Comparison of ENCODE assay signal across 15 cellular contexts in the genomic region with DNA sequence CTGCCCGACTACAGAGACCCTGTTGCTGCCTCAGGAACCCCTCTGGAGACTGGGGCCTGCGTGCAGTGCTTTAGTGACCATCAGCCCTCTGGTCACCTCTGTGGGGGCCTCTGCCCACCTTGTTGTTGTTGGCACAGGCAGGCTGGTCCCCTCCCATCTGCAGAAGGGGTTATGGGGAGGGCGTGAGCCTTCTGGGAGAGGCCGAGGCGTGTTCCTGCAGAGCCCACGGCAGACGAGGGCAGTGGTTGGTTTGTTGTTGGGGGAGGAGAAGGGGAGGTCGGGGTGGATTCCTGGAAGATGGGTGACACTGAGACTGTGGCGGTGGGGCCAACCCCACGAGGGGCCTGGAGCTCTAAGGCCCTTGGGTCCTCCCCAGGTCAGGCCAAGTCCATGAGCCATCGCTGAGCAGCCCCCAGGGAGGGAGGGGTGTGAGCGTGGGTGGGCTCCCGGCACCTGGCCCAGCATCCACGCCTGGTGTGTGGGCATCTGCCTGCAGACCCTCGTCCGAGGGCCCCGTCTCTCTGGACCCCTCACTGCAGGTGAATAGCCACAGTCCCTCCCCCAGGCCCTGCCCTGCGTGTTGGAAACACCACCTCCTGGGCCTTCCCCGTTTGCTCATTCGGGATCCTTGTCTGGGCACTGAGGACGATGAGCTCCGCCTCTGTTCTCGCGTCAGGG. TPM values are rescaled to one million over a fixed set of nuclear protein-coding genes. Genes with fewer than 3 reads are reported as not detected.
DNase-seq lines count a peak whose midpoint lies in the region; ATAC-seq and TF ChIP-seq lines count a peak whose summit lies in the region.
"Had no signal": no experiment of that assay in that cellular context is flagged by ENCODE, and none has a peak within 500 bp of the region (broad histone marks: within the 10 kb centered on the region; RNA-seq: fewer than 3 reads in every experiment).

No MANE protein-coding gene starts in this region.

- DNase-seq in Right ventricle myocardium superior (no peak), Right ventricle myocardium inferior (ENCODE audit: missing footprints) (no peak), dorsolateral prefrontal cortex (no peak), mesothelial cell of epicardium (ENCODE audit: low spot score in 2 of 2, unreplicated experiment in 2 of 2) (no peak), A172 (ENCODE audit: low spot score) (no peak), MV-4-11 (lab: John Stamatoyannopoulos, UW) (no peak), NCI-H226 (no peak)
- DNase-seq: NCI-H1092 treated with DMSO at 0.1 percent for 48 hours, NCI-H1694 treated with DMSO at 0.1 percent for 48 hours had no signal

- H3K27ac ChIP-seq in dorsolateral prefrontal cortex (peak overlapping the region in 53 of 59 donors; percentile 12 to 91 (median 82)), temporal lobe (ENCODE audit: low read depth, low read length) (peak overlapping the region; percentile 80)
- H3K27ac ChIP-seq: 22Rv1, HL-60, KMS-11 had no signal

- peaks cover 3% of the 10 kb centered on the region for H3K9me3 Mint-ChIP-seq in mesothelial cell of epicardium

- peaks cover 19% of the 10 kb centered on the region for H3K36me3 Mint-ChIP-seq in mesothelial cell of epicardium

- ATAC-seq in Right ventricle myocardium superior (ENCODE audit: poor library complexity), result peak; percentile 7
- ATAC-seq in Right ventricle myocardium inferior, result no peak
- ATAC-seq: GM12878, Panc1 had no signal

- intact Hi-C loops in Right ventricle myocardium superior (cut with DNase I), result no loop called here
- intact Hi-C loops in Right ventricle myocardium inferior (cut with DNase I), result no loop called here
- intact Hi-C loops in dorsolateral prefrontal cortex (cut with DNase I), result no loop called here

- no peaks in the 10 kb centered on the region for H3K27me3 Mint-ChIP-seq in mesothelial cell of epicardium (ENCODE audit: low read depth)

- no peak for TF ChIP-seq CTCF in dorsolateral prefrontal cortex (IDR thresholded peaks at IDR 0.05 in 54 of 56, conservative IDR thresholded peaks at IDR 0.05 in 2 of 56; ENCODE audit: low read depth in 1 of 56, partially characterized antibody in 56 of 56)
- TF ChIP-seq CTCF in mesothelial cell of epicardium (IDR thresholded peaks at IDR 0.05; ENCODE audit: unreplicated experiment), result no peak

- peaks cover 0 to 25% (median 0%) of the 10 kb centered on the region in 45 donors for H3K27me3 ChIP-seq in dorsolateral prefrontal cortex

- H3K4me3 ChIP-seq in dorsolateral prefrontal cortex, result no peak overlapping the region
- H3K4me3 ChIP-seq: GM12878 had no signal

- peaks cover 8% of the 10 kb centered on the region for H3K4me1 Mint-ChIP-seq in mesothelial cell of epicardium

- H3K27ac Mint-ChIP-seq in mesothelial cell of epicardium, result peak overlapping the region; percentile 59

- H3K4me3 Mint-ChIP-seq in mesothelial cell of epicardium, result no peak overlapping the region

RNA-seq across cellular contexts. Expression of a gene that starts 23.6 kb away (rescaled TPM):
- total RNA-seq in Right ventricle myocardium superior, result 58.6 TPM
- 51.9 TPM for total RNA-seq in Right ventricle myocardium inferior
- 100 to 1,000 TPM in 3 of 120 experiments, 10 to 100 TPM in 117; 41.4 to 125 (median 65.3) TPM for total RNA-seq in dorsolateral prefrontal cortex
- total RNA-seq in mesothelial cell of epicardium, result 109 to 119 TPM (median 115 TPM) in 3 replicates
- 43.5 TPM for total RNA-seq in temporal lobe
- 12.6 and 22.5 TPM in 2 replicates for total RNA-seq in A172 (2014; rRNA removed; shearing (Covaris generic))
